ENCODE assay signal across 1 cellular context in genomic region chr19:55270172-55270942, GRCh38.
TF ChIP-seq lines count a peak whose summit lies in the region.

No MANE protein-coding gene starts in this region.

TF ChIP-seq in WTC11, 78 proteins besides CTCF, POLR2A, EP300 and RAD21 (continued from another document):
- TF ChIP-seq ZNF532 (CRISPR knock-in tag; IDR thresholded peaks at IDR 0.05; ENCODE audit: borderline replicate concordance) (no peak), NR1H2 (CRISPR knock-in tag; IDR thresholded peaks at IDR 0.05) (no peak), ZMAT4 (CRISPR knock-in tag; IDR thresholded peaks at IDR 0.05) (no peak), JAZF1 (CRISPR knock-in tag; IDR thresholded peaks at IDR 0.05) (no peak), ZNF425 (CRISPR knock-in tag; conservative IDR thresholded peaks at IDR 0.05) (no peak), AFF4 (CRISPR knock-in tag; IDR thresholded peaks at IDR 0.05; ENCODE audit: borderline replicate concordance) (no peak), STAT6 (CRISPR knock-in tag; conservative IDR thresholded peaks at IDR 0.05; ENCODE audit: low read depth) (no peak)
TF ChIP-seq in WTC11: peak in this region for 0.
